Comparison of ENCODE assay signal across 19 cellular contexts in genomic region chr20:445514-446336, GRCh38. TPM values are rescaled to one million over a fixed set of nuclear protein-coding genes. Genes with fewer than 3 reads are reported as not detected.
DNase-seq lines count a peak whose midpoint lies in the region; ATAC-seq, FAIRE-seq and TF ChIP-seq lines count a peak whose summit lies in the region.
"Had no signal": no experiment of that assay in that cellular context is flagged by ENCODE, and none has a peak within 500 bp of the region (broad histone marks: within the 10 kb centered on the region; RNA-seq: fewer than 3 reads in every experiment).

No MANE protein-coding gene starts in this region.

- no peak for DNase-seq in K562 (ENCODE audit: extremely low read depth in 1 of 4, low spot score in 3 of 4)
- no peak for DNase-seq in nephron progenitor cell
- no peak for DNase-seq in sciatic nerve (ENCODE audit: low spot score)
- no peak for DNase-seq in COLO668 (lab: John Stamatoyannopoulos, UW; ENCODE audit: unreplicated experiment)
- no peak for DNase-seq in NCI-H146 (lab: John Stamatoyannopoulos, UW)
- DNase-seq: activated CD4-positive, alpha-beta T cell treated with anti-CD3 and anti-CD28 coated beads for 36 hours; BE2C; GF-D8; kidney glomerular epithelial cell; NCI-H1105; NCI-H345; stimulated activated CD4-positive, alpha-beta T cell treated with anti-CD3 and anti-CD28 coated beads, Interleukin-2, amount 100 ng/mL, for 48 hours had no signal

- TF ChIP-seq POLR2A in K562 (conservative IDR thresholded peaks at IDR 0.05): no peak

- H4K20me1 ChIP-seq in K562 (replicated peaks; ENCODE audit: control insufficient read depth, insufficient read depth, low read length): peaks cover 4% of the 10 kb centered on the region

- ATAC-seq in K562: peak; percentile 51
- ATAC-seq in sciatic nerve: no peak
- no peak for ATAC-seq in GM18520 (IDR thresholded peaks at IDR 0.05; ENCODE audit: unreplicated experiment)
- ATAC-seq: activated CD4-positive, alpha-beta T cell treated with anti-CD3 and anti-CD28 coated beads for 36 hours had no signal

- 84% methylated on average over 5 of the region's 5 CpGs for WGBS in K562 (ENCODE audit: insufficient coverage, low coverage, missing lambda C conversion rate)

- no peaks in the 10 kb centered on the region for H3K9me3 ChIP-seq in HEK293 (ENCODE audit: control insufficient read depth, insufficient read depth, low read depth, low read length)
- H3K9me3 ChIP-seq in K562 (replicated peaks; ENCODE audit: control insufficient read depth, insufficient read depth, low read depth, low read length): no peaks in the 10 kb centered on the region
- H3K9me3 ChIP-seq: ascending aorta, BE2C, SJSA1 had no signal

- intact Hi-C loops in K562 (cut with micrococcal nuclease): no loop called here
- intact Hi-C loops in sciatic nerve (cut with DNase I): no loop called here

- no peak for TF ChIP-seq EP300 in K562 (IDR thresholded peaks at IDR 0.05; ENCODE audit: low read length)

- CTCF ChIA-PET in HEK293 (lab: Yijun Ruan, JAX) (interaction anchor here (0.9 to 2.2 kb wide), 7 partner anchors 10 to 92 kb away, joined by 3 to 14 read pairs (median 4); no protein-coding TSS in a partner anchor), K562 (lab: Yijun Ruan, JAX; ENCODE audit: low intra/inter-chr PET ratio) (no interaction called here)

- FAIRE-seq in K562 (lab: Jason Lieb, UNC): peak; percentile 57
- FAIRE-seq: D721Med, endometrium had no signal

- TF ChIP-seq CTCF in HEK293 (tag by site-specific recombination; IDR thresholded peaks at IDR 0.05): no peak
- TF ChIP-seq CTCF in K562 (IDR thresholded peaks at IDR 0.05 in 2 of 3, conservative IDR thresholded peaks at IDR 0.05 in 1 of 3; ENCODE audit: insufficient read depth in 2 of 3, low read depth in 1 of 3, low read length in 3 of 3): no peak
- TF ChIP-seq CTCF in nephron progenitor cell (IDR thresholded peaks at IDR 0.05): no peak

- no peak for TF ChIP-seq RAD21 in K562 (CRISPR knock-in tag; conservative IDR thresholded peaks at IDR 0.05 in 1 of 2, IDR thresholded peaks at IDR 0.05 in 1 of 2)

- in situ Hi-C loops in K562 (cut with MboI): no loop called here

- H2AFZ ChIP-seq in ACC112 (ENCODE audit: low read length, unreplicated experiment) (no peak overlapping the region), K562 (ENCODE audit: low read depth, low read length) (no peak overlapping the region)

- no peaks in the 10 kb centered on the region for H3K27me3 Mint-ChIP-seq in nephron progenitor cell (ENCODE audit: low read depth, poor library complexity)
- H3K27me3 Mint-ChIP-seq: activated CD4-positive, alpha-beta T cell treated with anti-CD3 and anti-CD28 coated beads for 36 hours had no signal

- H3K9me3 Mint-ChIP-seq in nephron progenitor cell: no peaks in the 10 kb centered on the region

- H3K27ac Mint-ChIP-seq in nephron progenitor cell: peak overlapping the region; percentile 18
- H3K27ac Mint-ChIP-seq: activated CD4-positive, alpha-beta T cell treated with anti-CD3 and anti-CD28 coated beads for 36 hours had no signal

- no TSS peak for BruUV-seq in K562 (replicated peaks; lab: Mats Ljungman, UMichigan)

- H3K27ac ChIP-seq in ACC112 (ENCODE audit: low read depth, low read length) (peak overlapping the region; percentile 49), HEK293 (ENCODE audit: extremely low read depth, low read depth, low read length) (no peak overlapping the region), K562 (ENCODE audit: extremely low read depth, low read depth, low read length) (peak overlapping the region; percentile 62; the same call in 2 of the 3 replicates)
- H3K27ac ChIP-seq: ascending aorta, SJSA1 had no signal

- H3K36me3 ChIP-seq in ACC112 (ENCODE audit: insufficient read depth, low read length) (peaks cover 18% of the 10 kb centered on the region), HEK293 (ENCODE audit: control insufficient read depth in 2 of 2, insufficient read depth in 1 of 2, low read length in 2 of 2) (peaks cover 45 to 61% of the 10 kb centered on the region in 2 experiments), K562 (ENCODE audit: control insufficient read depth, insufficient read depth, low read length) (peaks cover 60% of the 10 kb centered on the region)

- H3K36me3 Mint-ChIP-seq in nephron progenitor cell (ENCODE audit: low read depth): peaks cover 59% of the 10 kb centered on the region

- H3K4me2 ChIP-seq in K562 (ENCODE audit: insufficient read depth, low read length): 0 out of 2 replicates have a peak overlapping the region, but pooled peaks have one; percentile 40

- H3K4me1 ChIP-seq in ACC112 (ENCODE audit: control insufficient read depth, insufficient read depth, low read length, unreplicated experiment) (peaks cover 20% of the 10 kb centered on the region), HEK293 (ENCODE audit: control insufficient read depth, insufficient read depth, low read length) (no peaks in the 10 kb centered on the region), K562 (replicated peaks in 1 of 2; ENCODE audit: control insufficient read depth in 2 of 2, insufficient read depth in 2 of 2, low read length in 2 of 2) (peaks cover 0 to 12% of the 10 kb centered on the region in 2 experiments; a peak in 3 of 5 replicates)
- H3K4me1 ChIP-seq: BE2C, SJSA1 had no signal

- H3K79me2 ChIP-seq in ACC112 (ENCODE audit: control insufficient read depth, insufficient read depth, low read length, unreplicated experiment): peaks cover 34% of the 10 kb centered on the region
- H3K79me2 ChIP-seq in K562 (ENCODE audit: control insufficient read depth, insufficient read depth, low read length): peaks cover 44% of the 10 kb centered on the region

- H3K9ac ChIP-seq in K562 (ENCODE audit: insufficient read depth in 1 of 2, low read depth in 2 of 2, low read length in 2 of 2): no peak overlapping the region

- H3K9me1 ChIP-seq in K562 (ENCODE audit: control insufficient read depth, insufficient read depth, low read length): peaks cover 6% of the 10 kb centered on the region

- POLR2A ChIA-PET in HEK293 (lab: Yijun Ruan, JAX) (interaction anchor here (1.0 kb wide), 1 partner anchor 98 kb away, joined by 3 read pairs; the partner anchor contains the start of gene NRSN2), K562 (lab: Yijun Ruan, JAX) (interaction anchor here (0.6 to 4.5 kb wide), 9 partner anchors 8 to 48 kb away, joined by 3 to 21 read pairs (median 4); no protein-coding TSS in a partner anchor)

- H3K4me3 ChIP-seq in ACC112 (ENCODE audit: low read depth, low read length) (no peak overlapping the region), HEK293 (ENCODE audit: low read depth, low read length) (no peak overlapping the region), K562 (no peak overlapping the region)
- H3K4me3 ChIP-seq: ascending aorta, SJSA1 had no signal

- H3K27me3 ChIP-seq in ACC112 (ENCODE audit: insufficient read depth, low read length): no peaks in the 10 kb centered on the region
- H3K27me3 ChIP-seq in K562 (ENCODE audit: control insufficient read depth in 2 of 2, insufficient read depth in 2 of 2, low read length in 2 of 2): no peaks in the 10 kb centered on the region
- H3K27me3 ChIP-seq: ascending aorta, BE2C, SJSA1 had no signal

- H3K4me3 Mint-ChIP-seq in nephron progenitor cell: no peak overlapping the region
- H3K4me3 Mint-ChIP-seq: activated CD4-positive, alpha-beta T cell treated with anti-CD3 and anti-CD28 coated beads for 36 hours had no signal

- peaks cover 9% of the 10 kb centered on the region for H3K4me1 Mint-ChIP-seq in nephron progenitor cell

TF ChIP-seq in HEK293, 187 proteins besides CTCF, POLR2A, EP300 and RAD21 (continues in another document):
- TF ChIP-seq PRDM1 (tag by site-specific recombination; IDR thresholded peaks at IDR 0.05): peak; percentile 75
- no peak for TF ChIP-seq ZNF658 (tag by site-specific recombination; IDR thresholded peaks at IDR 0.05)

TF ChIP-seq in K562, 482 proteins besides CTCF, POLR2A, EP300 and RAD21 (continues in another document):
- no peak for TF ChIP-seq ETV5 (CRISPR knock-in tag; IDR thresholded peaks at IDR 0.05; ENCODE audit: low read depth)
- peak; percentile 87 for TF ChIP-seq NFIC (IDR thresholded peaks at IDR 0.05)

RNA-seq across cellular contexts. Expression of gene TBC1D20, which starts 16.6 kb away (rescaled TPM):
- 62.9 and 93.5 TPM in 2 replicates for total RNA-seq in K562 (2011; cell fraction: chromatin; rRNA removed; ENCODE audit: low replicate concordance)
- 46.9 and 48.3 TPM in 2 replicates for total RNA-seq in K562 (2011; cell fraction: nucleolus; rRNA removed)
- 55.8 and 62.3 TPM in 2 replicates for total RNA-seq in K562 (2011; cell fraction: nucleoplasm; rRNA removed)
- 15.1 and 20.0 TPM in 2 replicates for total RNA-seq in K562 (2014; rRNA removed)
- 11.9 and 14.2 TPM in 2 replicates for total RNA-seq in K562 (2014; rRNA removed; fragmentation: Illumina TruSeq; extraction: Trizol)
- total RNA-seq in K562 (2015; rRNA removed; fragmentation: Illumina TruSeq; extraction: Trizol): 11.8 and 12.8 TPM in 2 replicates
- total RNA-seq in K562 (2021): 17.8 and 20.6 TPM in 2 replicates
- polyA plus RNA-seq in K562 (2011; rRNA removed): 25.3 and 45.8 TPM in 2 replicates
- polyA plus RNA-seq in K562 (2011; cell fraction: cytosol; rRNA removed): 29.6 and 54.5 TPM in 2 replicates
- 63.5 and 76.7 TPM in 2 replicates for polyA plus RNA-seq in K562 (2011; cell fraction: nucleus; rRNA removed)
- polyA plus RNA-seq in K562 (2012): 14.9 and 35.8 TPM in 2 replicates
- polyA plus RNA-seq in K562 (2014; fragmentation: Illumina TruSeq; extraction: Trizol): 20.4 and 23.7 TPM in 2 replicates
- polyA plus RNA-seq in K562 (2014; fragmentation: Nextera tagmentation; extraction: Ambion mirVana): 1 to 10 TPM; 7.0 to 9.5 TPM
- polyA plus RNA-seq in K562 (2014; rRNA removed): 20.1 and 21.1 TPM in 2 replicates
- 25.0 and 35.4 TPM in 2 replicates for polyA minus RNA-seq in K562 (2011; rRNA and poly(A)+ RNA removed)
- 11.8 and 18.3 TPM in 2 replicates for polyA minus RNA-seq in K562 (2011; cell fraction: cytosol; rRNA and poly(A)+ RNA removed)
- polyA minus RNA-seq in K562 (2011; cell fraction: nucleus; rRNA and poly(A)+ RNA removed): 13.1 and 31.0 TPM in 2 replicates
- total RNA-seq in sciatic nerve: 32.5 TPM

RNA-seq across cellular contexts. Expression of gene RBCK1, which starts 37.6 kb away (rescaled TPM):
- 91.7 and 117 TPM in 2 replicates for total RNA-seq in K562 (2011; cell fraction: chromatin; rRNA removed; ENCODE audit: low replicate concordance)
- 53.4 and 61.7 TPM in 2 replicates for total RNA-seq in K562 (2011; cell fraction: nucleolus; rRNA removed)
- total RNA-seq in K562 (2011; cell fraction: nucleoplasm; rRNA removed): 62.0 and 75.0 TPM in 2 replicates
- total RNA-seq in K562 (2014; rRNA removed) (46.1 and 58.1 TPM in 2 replicates), K562 (2014; rRNA removed; fragmentation: Illumina TruSeq; extraction: Trizol) (18.4 and 22.1 TPM in 2 replicates), K562 (2015; rRNA removed; fragmentation: Illumina TruSeq; extraction: Trizol) (18.0 and 19.3 TPM in 2 replicates), K562 (2021) (51.7 and 54.2 TPM in 2 replicates), sciatic nerve (72.7 TPM)
- polyA plus RNA-seq in K562 (2011; rRNA removed) (37.6 and 58.2 TPM in 2 replicates), K562 (2014; fragmentation: Illumina TruSeq; extraction: Trizol) (26.5 and 37.1 TPM in 2 replicates), K562 (2014; fragmentation: Nextera tagmentation; extraction: Ambion mirVana) (1 to 10 TPM; 5.9 to 8.3 TPM), K562 (2014; rRNA removed) (52.7 and 59.3 TPM in 2 replicates)
- polyA plus RNA-seq in K562 (2011; cell fraction: cytosol; rRNA removed): 41.1 and 50.2 TPM in 2 replicates
- polyA plus RNA-seq in K562 (2011; cell fraction: nucleus; rRNA removed): 71.7 and 92.4 TPM in 2 replicates
- 38.5 and 194 TPM in 2 replicates for polyA plus RNA-seq in K562 (2012)
- 16.0 and 22.1 TPM in 2 replicates for polyA minus RNA-seq in K562 (2011; rRNA and poly(A)+ RNA removed)
- polyA minus RNA-seq in K562 (2011; cell fraction: cytosol; rRNA and poly(A)+ RNA removed): 16.1 and 28.0 TPM in 2 replicates
- 15.3 and 29.2 TPM in 2 replicates for polyA minus RNA-seq in K562 (2011; cell fraction: nucleus; rRNA and poly(A)+ RNA removed)
